Comparison of ENCODE assay signal across 1 cellular context in genomic region chr9:117448066-117448465, GRCh38.
TF ChIP-seq lines count a peak whose summit lies in the region.

No MANE protein-coding gene starts in this region.

TF ChIP-seq in SK-N-SH, 30 proteins besides CTCF, POLR2A, EP300 and RAD21 (continued from another document):
- TF ChIP-seq USF2 (IDR thresholded peaks at IDR 0.05; ENCODE audit: borderline replicate concordance, low read depth, low read length), result no peak
- TF ChIP-seq TCF12 (IDR thresholded peaks at IDR 0.05), result no peak
- no peak for TF ChIP-seq FOXJ3 (CRISPR knock-in tag; IDR thresholded peaks at IDR 0.05)
- no peak for TF ChIP-seq SIN3A (IDR thresholded peaks at IDR 0.05; ENCODE audit: borderline replicate concordance, low read depth, low read length)
- TF ChIP-seq NRF1 (IDR thresholded peaks at IDR 0.05; ENCODE audit: low read depth, low read length), result no peak
- TF ChIP-seq GATA2 (CRISPR knock-in tag; IDR thresholded peaks at IDR 0.05), result no peak
- no peak; the same call in 1 of the 2 replicates for TF ChIP-seq SMC3 (IDR thresholded peaks at IDR 0.05; ENCODE audit: low read depth, low read length)
- no peak for TF ChIP-seq RCOR1 (IDR thresholded peaks at IDR 0.05; ENCODE audit: low read length)
TF ChIP-seq in SK-N-SH: peak in this region for 0.
